Comparison of ENCODE assay signal across 28 cellular contexts in genomic region chr20:50022676-50023075, GRCh38.
"Had no signal": no experiment of that assay in that cellular context is flagged by ENCODE, and none has a peak within 500 bp of the region (broad histone marks: within the 10 kb centered on the region; RNA-seq: fewer than 3 reads in every experiment).

No MANE protein-coding gene starts in this region.

- H3K27ac Mint-ChIP-seq: activated CD4-positive, alpha-beta T cell treated with anti-CD3 and anti-CD28 coated beads, Interleukin-2, amount 10 ng/mL, durations not matched to agents 24 days and 14 days; activated CD8-positive, alpha-beta T cell treated with anti-CD3 and anti-CD28 coated beads for 36 hours; activated naive CD8-positive, alpha-beta T cell treated with anti-CD3 and anti-CD28 coated beads, Interleukin-2, amount 10 ng/mL, durations not matched to agents 7 days and 5 days; activated T-cell treated with anti-CD3 and anti-CD28 coated beads, Interleukin-2, amount 50 U/mL, for 72 hours; activated T-helper 17 cell treated with anti-CD3 and anti-CD28 coated beads, Interleukin-2, amount 50 U/mL, for 72 hours; T-helper 2 cell treated with Interferon-gamma antibody and Interleukin-4, amounts not matched to agents 5 μg/mL and 100 μg/mL, for 36 hours had no signal

- H3K36me3 ChIP-seq: ascending aorta, breast epithelium, SJCRH30 had no signal

- H3K4me1 ChIP-seq: body of pancreas had no signal

- H3K27me3 Mint-ChIP-seq: activated CD4-positive, alpha-beta T cell treated with anti-CD3 and anti-CD28 coated beads, Interleukin-2, amount 10 ng/mL, durations not matched to agents 24 days and 14 days; activated CD8-positive, alpha-beta T cell treated with anti-CD3 and anti-CD28 coated beads for 36 hours had no signal

- H3K27me3 ChIP-seq: ascending aorta, body of pancreas, breast epithelium, SJCRH30 had no signal

- H3K36me3 Mint-ChIP-seq: activated naive CD8-positive, alpha-beta T cell treated with anti-CD3 and anti-CD28 coated beads, Interleukin-2, amount 10 ng/mL, durations not matched to agents 7 days and 5 days had no signal

- DNase-seq: activated CD4-positive, alpha-beta T cell treated with anti-CD3 and anti-CD28 coated beads, Interleukin-2, amount 10 ng/mL, durations not matched to agents 24 days and 14 days; activated CD4-positive, alpha-beta T cell treated with anti-CD3 and anti-CD28 coated beads, Interleukin-2, amount 50 U/mL, for 4 hours; activated CD8-positive, alpha-beta T cell treated with anti-CD3 and anti-CD28 coated beads for 36 hours; activated effector memory CD4-positive, alpha-beta T cell treated with anti-CD3 and anti-CD28 coated beads, Interleukin-2, amount 50 U/mL, for 16 hours; activated naive CD4-positive, alpha-beta T cell; activated naive CD4-positive, alpha-beta T cell treated with anti-CD3 and anti-CD28 coated beads, Interleukin-2, amount 50 U/mL, for 16 hours; activated naive CD8-positive, alpha-beta T cell treated with anti-CD3 and anti-CD28 coated beads, Interleukin-2, amount 10 ng/mL, durations not matched to agents 7 days and 5 days; activated T-cell treated with anti-CD3 and anti-CD28 coated beads, Interleukin-2, amount 50 U/mL, for 1 hour; activated T-cell treated with anti-CD3 and anti-CD28 coated beads, Interleukin-2, amount 50 U/mL, for 72 hours; amygdala; cerebellar nuclear complex; NCI-H1105; NCI-H1417 treated with DMSO at 0.1 percent for 48 hours; NCI-H187 treated with DMSO at 0.1 percent for 48 hours; NCI-H2081 treated with DMSO at 0.1 percent for 48 hours; NCI-H226; NCI-H446 treated with DMSO at 0.1 percent for 48 hours; NCI-H524 treated with DMSO at 0.1 percent for 48 hours; OCI-M1; Right ventricle myocardium superior; SJCRH30 had no signal

- ATAC-seq: activated T-cell treated with anti-CD3 and anti-CD28 coated beads, Interleukin-2, amount 50 U/mL, for 72 hours; activated T-helper 17 cell treated with anti-CD3 and anti-CD28 coated beads, Interleukin-2, amount 50 U/mL, for 72 hours; body of pancreas had no signal

- H3K4me3 ChIP-seq: ascending aorta, body of pancreas, breast epithelium, SJCRH30, SK-N-MC had no signal

- H3K4me3 Mint-ChIP-seq: activated CD4-positive, alpha-beta T cell treated with anti-CD3 and anti-CD28 coated beads, Interleukin-2, amount 10 ng/mL, durations not matched to agents 24 days and 14 days; activated CD8-positive, alpha-beta T cell treated with anti-CD3 and anti-CD28 coated beads for 36 hours; activated naive CD8-positive, alpha-beta T cell treated with anti-CD3 and anti-CD28 coated beads, Interleukin-2, amount 10 ng/mL, durations not matched to agents 7 days and 5 days; activated T-cell treated with anti-CD3 and anti-CD28 coated beads, Interleukin-2, amount 50 U/mL, for 72 hours; activated T-helper 17 cell treated with anti-CD3 and anti-CD28 coated beads, Interleukin-2, amount 50 U/mL, for 72 hours; T-helper 2 cell treated with Interferon-gamma antibody and Interleukin-4, amounts not matched to agents 5 μg/mL and 100 μg/mL, for 36 hours had no signal

- H3K27ac ChIP-seq: ascending aorta, body of pancreas, SJCRH30, SK-N-MC had no signal

- H3K9me3 ChIP-seq: ascending aorta, body of pancreas, breast epithelium, SJCRH30 had no signal

- FAIRE-seq: TTC549 had no signal

- H3K9me3 Mint-ChIP-seq: activated CD4-positive, alpha-beta T cell treated with anti-CD3 and anti-CD28 coated beads, Interleukin-2, amount 10 ng/mL, durations not matched to agents 24 days and 14 days; activated CD8-positive, alpha-beta T cell treated with anti-CD3 and anti-CD28 coated beads for 36 hours; activated naive CD8-positive, alpha-beta T cell treated with anti-CD3 and anti-CD28 coated beads, Interleukin-2, amount 10 ng/mL, durations not matched to agents 7 days and 5 days; activated T-cell treated with anti-CD3 and anti-CD28 coated beads, Interleukin-2, amount 50 U/mL, for 72 hours; activated T-helper 17 cell treated with anti-CD3 and anti-CD28 coated beads, Interleukin-2, amount 50 U/mL, for 72 hours; T-helper 2 cell treated with Interferon-gamma antibody and Interleukin-4, amounts not matched to agents 5 μg/mL and 100 μg/mL, for 36 hours had no signal
